ENCODE assay signal across 8 cellular contexts in genomic region chr10:93835770-93836169, GRCh38.
"Had no signal": no experiment of that assay in that cellular context is flagged by ENCODE, and none has a peak within 500 bp of the region (broad histone marks: within the 10 kb centered on the region; RNA-seq: fewer than 3 reads in every experiment).

No MANE protein-coding gene starts in this region.

- DNase-seq: GDM1, GF-D8 had no signal

- FAIRE-seq: G401.6, GM12878, GM12891, GM12892, GM18507, GM19239 had no signal

- H3K4me3 ChIP-seq: GM12878 had no signal

- ATAC-seq: GM12878 had no signal
